Comparison of ENCODE assay signal across 21 cellular contexts in genomic region chr11:71114124-71114851, GRCh38.
DNase-seq lines count a peak whose midpoint lies in the region; ATAC-seq and TF ChIP-seq lines count a peak whose summit lies in the region.
"Had no signal": no experiment of that assay in that cellular context is flagged by ENCODE, and none has a peak within 500 bp of the region (broad histone marks: within the 10 kb centered on the region; RNA-seq: fewer than 3 reads in every experiment).

No MANE protein-coding gene starts in this region.

- TF ChIP-seq CTCF in chondrocyte (IDR thresholded peaks at IDR 0.05) (peak; percentile 11), spleen (IDR thresholded peaks at IDR 0.05 in 8 of 11, conservative IDR thresholded peaks at IDR 0.05 in 3 of 11) (no peak), WERI-Rb-1 (IDR thresholded peaks at IDR 0.05; ENCODE audit: low read depth, low read length) (no peak)

- intact Hi-C loops in activated CD4-positive, alpha-beta T cell treated with anti-CD3 and anti-CD28 coated beads, Interleukin-2, amount 10 ng/mL, durations not matched to agents 24 days and 14 days (cut with micrococcal nuclease), result no loop called here
- intact Hi-C loops in spleen (cut with DNase I; ENCODE audit: low total_unique reads), result no loop called here

- no peaks in the 10 kb centered on the region for H3K4me1 ChIP-seq in spleen
- H3K4me1 ChIP-seq: left ventricle myocardium inferior had no signal

- no peak for TF ChIP-seq POLR2A in spleen (IDR thresholded peaks at IDR 0.05)

- H3K36me3 ChIP-seq in spleen (no peaks in the 10 kb centered on the region), WERI-Rb-1 (no peaks in the 10 kb centered on the region)
- H3K36me3 ChIP-seq: left ventricle myocardium inferior, neural progenitor cell had no signal

- H3K36me3 Mint-ChIP-seq in activated CD4-positive, alpha-beta T cell treated with anti-CD3 and anti-CD28 coated beads, Interleukin-2, amount 10 ng/mL, durations not matched to agents 24 days and 14 days (ENCODE audit: low read depth), result no peaks in the 10 kb centered on the region
- H3K36me3 Mint-ChIP-seq in chondrocyte (ENCODE audit: low read depth), result no peaks in the 10 kb centered on the region
- H3K36me3 Mint-ChIP-seq: CD4-positive, CD25-positive, alpha-beta regulatory T cell; neural progenitor cell had no signal

- no peak overlapping the region for H3K4me3 ChIP-seq in spleen
- H3K4me3 ChIP-seq in WERI-Rb-1 (ENCODE audit: low read depth, low read length), result no peak overlapping the region
- H3K4me3 ChIP-seq: left ventricle myocardium inferior, mucosa of descending colon, neural progenitor cell had no signal

- H3K27me3 Mint-ChIP-seq in activated CD4-positive, alpha-beta T cell treated with anti-CD3 and anti-CD28 coated beads, Interleukin-2, amount 10 ng/mL, durations not matched to agents 24 days and 14 days, result no peaks in the 10 kb centered on the region
- peaks cover 60% of the 10 kb centered on the region for H3K27me3 Mint-ChIP-seq in chondrocyte (ENCODE audit: low read depth)

- H3K9me3 ChIP-seq in spleen (no peaks in the 10 kb centered on the region), WERI-Rb-1 (ENCODE audit: severe bottlenecking) (no peaks in the 10 kb centered on the region)
- H3K9me3 ChIP-seq: left ventricle myocardium inferior, mucosa of descending colon, SK-N-SH had no signal

- DNase-seq in activated CD4-positive, alpha-beta T cell treated with anti-CD3 and anti-CD28 coated beads, Interleukin-2, amount 10 ng/mL, durations not matched to agents 24 days and 14 days, result no peak
- no peak for DNase-seq in activated CD4-positive, alpha-beta T cell treated with anti-CD3 and anti-CD28 coated beads, Interleukin-2, amount 50 U/mL, for 1 hour
- DNase-seq in chondrocyte (ENCODE audit: low spot score) (no peak), spleen (peak; percentile 34), WERI-Rb-1 (no peak)
- DNase-seq: activated CD4-positive, CD25-positive, alpha-beta regulatory T cell treated with anti-CD3 and anti-CD28 coated beads, Interleukin-2, amount 50 U/mL, for 72 hours; activated CD8-positive, alpha-beta memory T cell treated with anti-CD3 and anti-CD28 coated beads, Interleukin-2, amount 50 U/mL, for 4 hours; activated gamma-delta T cell; amniotic stem cell; CD4-positive, CD25-positive, alpha-beta regulatory T cell; central memory CD4-positive, alpha-beta T cell; DMS153; left ventricle myocardium inferior; mucosa of descending colon; NCI-H226; SK-N-SH; stimulated activated CD4-positive, alpha-beta T cell treated with anti-CD3 and anti-CD28 coated beads, Interleukin-12 subunit alpha, Interleukin-12 subunit beta, amount 100 ng/mL, for 4 hours had no signal

- no peaks in the 10 kb centered on the region for H3K9me3 Mint-ChIP-seq in activated CD4-positive, alpha-beta T cell treated with anti-CD3 and anti-CD28 coated beads, Interleukin-2, amount 10 ng/mL, durations not matched to agents 24 days and 14 days
- H3K9me3 Mint-ChIP-seq in chondrocyte (ENCODE audit: low read depth), result no peaks in the 10 kb centered on the region
- H3K9me3 Mint-ChIP-seq: CD4-positive, CD25-positive, alpha-beta regulatory T cell; neural progenitor cell had no signal

- no peak overlapping the region for H3K4me3 Mint-ChIP-seq in activated CD4-positive, alpha-beta T cell treated with anti-CD3 and anti-CD28 coated beads, Interleukin-2, amount 10 ng/mL, durations not matched to agents 24 days and 14 days
- no peak overlapping the region for H3K4me3 Mint-ChIP-seq in chondrocyte (ENCODE audit: unreplicated experiment)
- H3K4me3 Mint-ChIP-seq: CD4-positive, CD25-positive, alpha-beta regulatory T cell; neural progenitor cell had no signal

- 71 to 87% (median 81%) methylated on average over 12 of the region's 12 CpGs for WGBS in spleen, 5 donors

- H3K27ac Mint-ChIP-seq in activated CD4-positive, alpha-beta T cell treated with anti-CD3 and anti-CD28 coated beads, Interleukin-2, amount 10 ng/mL, durations not matched to agents 24 days and 14 days, result peak overlapping the region; percentile 34
- no peak overlapping the region for H3K27ac Mint-ChIP-seq in chondrocyte (ENCODE audit: unreplicated experiment)
- H3K27ac Mint-ChIP-seq: neural progenitor cell had no signal

- peaks cover 2% of the 10 kb centered on the region for H3K4me1 Mint-ChIP-seq in activated CD4-positive, alpha-beta T cell treated with anti-CD3 and anti-CD28 coated beads, Interleukin-2, amount 10 ng/mL, durations not matched to agents 24 days and 14 days
- no peaks in the 10 kb centered on the region for H3K4me1 Mint-ChIP-seq in chondrocyte (ENCODE audit: low read depth)
- H3K4me1 Mint-ChIP-seq: CD4-positive, CD25-positive, alpha-beta regulatory T cell had no signal

- H3K27me3 ChIP-seq in spleen (replicated peaks in 1 of 7), result peaks cover 0 to 73% (median 0%) of the 10 kb centered on the region in 7 donors
- no peaks in the 10 kb centered on the region for H3K27me3 ChIP-seq in WERI-Rb-1 (ENCODE audit: insufficient read depth, low read depth, severe bottlenecking)
- H3K27me3 ChIP-seq: neural progenitor cell had no signal

- H3K27ac ChIP-seq in spleen (no peak overlapping the region), WERI-Rb-1 (no peak overlapping the region)
- H3K27ac ChIP-seq: left ventricle myocardium inferior, neural progenitor cell had no signal

- ATAC-seq in HG03354 (IDR thresholded peaks at IDR 0.05; ENCODE audit: poor library complexity, severe bottlenecking, unreplicated experiment) (peak; percentile 72), HG03378 (IDR thresholded peaks at IDR 0.05; ENCODE audit: unreplicated experiment) (no peak), HG02678 (IDR thresholded peaks at IDR 0.05; ENCODE audit: unreplicated experiment) (no peak)
- ATAC-seq: mucosa of descending colon had no signal
